In genomic region chr12:108793756-108794441, GRCh38 we compare ENCODE assay signal across 16 cellular contexts.
A peak's percentile ranks its signal among the peaks of the same experiment; 100 is the strongest.
DNase-seq lines count a peak whose midpoint lies in the region; ATAC-seq, FAIRE-seq and TF ChIP-seq lines count a peak whose summit lies in the region.
"Had no signal": no experiment of that assay in that cellular context is flagged by ENCODE, and none has a peak within 500 bp of the region (broad histone marks: within the 10 kb centered on the region; RNA-seq: fewer than 3 reads in every experiment).

No MANE protein-coding gene starts in this region.

- H3K56ac ChIP-seq in H9 (ENCODE audit: insufficient read length, low read depth, low read length), result no peak overlapping the region

- H2BK5ac ChIP-seq in H9 (ENCODE audit: insufficient read length, low read length), result no peak overlapping the region

- no peaks in the 10 kb centered on the region for H3K79me1 ChIP-seq in H9 (ENCODE audit: insufficient read depth, low read depth, low read length, poor library complexity, severe bottlenecking)

- H3K23ac ChIP-seq in H9 (ENCODE audit: insufficient read length, low read depth, low read length), result no peak overlapping the region

- no peak overlapping the region for H2BK120ac ChIP-seq in H9 (ENCODE audit: low read depth, low read length, poor library complexity, severe bottlenecking)

- intact Hi-C loops in HepG2 (cut with micrococcal nuclease; ENCODE audit: unreplicated experiment) (no loop called here), gastrocnemius medialis (cut with DNase I; ENCODE audit: low total_unique reads) (loop anchor here (10.0 kb wide), 1 partner anchor 321 kb away; the partner anchor contains the start of gene ACACB), PC-9 (cut with micrococcal nuclease; ENCODE audit: unreplicated experiment) (no loop called here)

- no peak overlapping the region for H3K4me2 ChIP-seq in H9 (ENCODE audit: insufficient read depth, insufficient read length, low read length)
- H3K4me2 ChIP-seq in HepG2 (ENCODE audit: low read depth, low read length), result no peak overlapping the region
- H3K4me2 ChIP-seq in PC-9, result no peak overlapping the region

- in situ Hi-C loops in HepG2 (cut with HindIII; ENCODE audit: extremely low pct_ligation_motif_present, low pct_unique_long_range_greater_than_20kb) (no loop called here), gastrocnemius medialis (cut with MboI; ENCODE audit: low sequenced_read_pairs in 4 of 4) (no loop called here)

- POLR2A ChIA-PET in HepG2 (lab: Yijun Ruan, JAX) (interaction anchor here (1.0 to 1.8 kb wide), 2 partner anchors 59 to 128 kb away, joined by 3 to 6 read pairs; no protein-coding TSS in a partner anchor), PC-9 (lab: Charles Lee; ENCODE audit: unreplicated experiment) (no interaction called here)

- WGBS in H9 (ENCODE audit: extremely low coverage, insufficient read length, low lambda C conversion rate), result no CpG with 5 or more reads among the region's 16 CpGs
- WGBS in HepG2 (ENCODE audit: low lambda C conversion rate), result 47% methylated on average over 10 of the region's 16 CpGs

- peaks cover 5 to 26% of the 10 kb centered on the region in 2 experiments; a peak in 4 of 5 replicates for H3K36me3 ChIP-seq in HepG2 (replicated peaks in 1 of 2; ENCODE audit: control insufficient read depth in 1 of 2, insufficient read depth in 2 of 2, low read length in 2 of 2)
- peaks cover 0 to 61% of the 10 kb centered on the region in 2 donors for H3K36me3 ChIP-seq in gastrocnemius medialis
- H3K36me3 ChIP-seq in PC-9 (ENCODE audit: low read depth), result peaks cover 7% of the 10 kb centered on the region; the same call in 1 of the 2 replicates
- H3K36me3 ChIP-seq: ovary had no signal

- no peak overlapping the region for H3K4me3 Mint-ChIP-seq in H9

- peak overlapping the region; percentile 39 to 54 (median 43); a peak in 4 of 7 replicates for H3K27ac Mint-ChIP-seq in H9

- no peak overlapping the region for H2BK15ac ChIP-seq in H9 (ENCODE audit: low read depth, low read length)

- no peak overlapping the region for H3K18ac ChIP-seq in H9 (ENCODE audit: insufficient read length, low read depth, low read length)

- peak; percentile 69 for TF ChIP-seq RAD21 in HepG2 (CRISPR knock-in tag; IDR thresholded peaks at IDR 0.05)

- no TSS peak for BruUV-seq in HepG2 (replicated peaks; lab: Mats Ljungman, UMichigan)
- BruUV-seq in PC-9 (replicated peaks; lab: Mats Ljungman, UMichigan), result no TSS peak

- H2BK20ac ChIP-seq in H9 (ENCODE audit: low read depth, low read length, poor library complexity, severe bottlenecking), result no peak overlapping the region

- peak; percentile 89 for FAIRE-seq in HepG2 (lab: Jason Lieb, UNC)
- FAIRE-seq: GM12892 had no signal

- H4K5ac ChIP-seq in H9 (ENCODE audit: insufficient read length, low read depth, low read length), result no peak overlapping the region

- DNase-seq in H9 (no peak), cerebellar cortex (ENCODE audit: low spot score) (peak; percentile 59), HepG2 (ENCODE audit: low spot score) (peak; percentile 64), gastrocnemius medialis (peak in 1 of 2 donors; percentile 76), cerebellar nuclear complex (lab: John Stamatoyannopoulos, UW) (no peak), nucleus accumbens (lab: John Stamatoyannopoulos, UW) (no peak), PC-9 (no peak)
- no peak for DNase-seq in effector CD8-positive, alpha-beta T cell (lab: John Stamatoyannopoulos, UW)
- DNase-seq: activated CD4-positive, alpha-beta T cell treated with anti-CD3 and anti-CD28 coated beads for 1 hour; activated T-cell treated with anti-CD3 and anti-CD28 coated beads, Interleukin-2, amount 50 U/mL, for 1 hour; DND-41; effector memory CD4-positive, alpha-beta T cell; ovary; stimulated activated CD4-positive, alpha-beta T cell treated with anti-CD3 and anti-CD28 coated beads, Interleukin-2, amount 100 ng/mL, for 24 hours had no signal

- H3K9ac ChIP-seq in H9 (ENCODE audit: extremely low read depth, insufficient read length, low read length) (no peak overlapping the region), HepG2 (ENCODE audit: insufficient read depth, low read depth, low read length) (no peak overlapping the region)

- no peak for TF ChIP-seq EP300 in HepG2 (IDR thresholded peaks at IDR 0.05; ENCODE audit: low read depth in 2 of 2, low read length in 2 of 2)
- TF ChIP-seq EP300 in HepG2 (CRISPR knock-in tag; IDR thresholded peaks at IDR 0.05; ENCODE audit: borderline replicate concordance), result no peak

- no peak overlapping the region for H4K8ac ChIP-seq in H9 (replicated peaks; ENCODE audit: insufficient read length, low read depth, low read length)

- TF ChIP-seq POLR2A in HepG2 (IDR thresholded peaks at IDR 0.05; ENCODE audit: insufficient read depth in 1 of 2, low read depth in 2 of 2, low read length in 2 of 2) (peak in 1 of 2 experiments; percentile 44; a peak in 1 of 4 replicates), gastrocnemius medialis (IDR thresholded peaks at IDR 0.05) (no peak)

- H3K4me3 ChIP-seq in HepG2 (replicated peaks in 1 of 3; ENCODE audit: insufficient read depth in 1 of 3, low read depth in 2 of 3, low read length in 3 of 3) (no peak overlapping the region), gastrocnemius medialis (no peak overlapping the region), PC-9 (no peak overlapping the region)
- H3K4me3 ChIP-seq: HAP-1, ovary had no signal

- H3K4me1 ChIP-seq in H9 (ENCODE audit: insufficient read depth, low read length), result no peaks in the 10 kb centered on the region; the same call in 1 of the 2 replicates
- peaks cover 11% of the 10 kb centered on the region; the same call in 1 of the 2 replicates for H3K4me1 ChIP-seq in HepG2 (ENCODE audit: insufficient read depth, low read length)
- peaks cover 40 to 46% of the 10 kb centered on the region in 2 donors for H3K4me1 ChIP-seq in gastrocnemius medialis
- no peaks in the 10 kb centered on the region for H3K4me1 ChIP-seq in PC-9 (replicated peaks; ENCODE audit: insufficient read depth)
- H3K4me1 ChIP-seq: HAP-1 had no signal

- no peak overlapping the region for H2AK5ac ChIP-seq in H9 (ENCODE audit: insufficient read length, low read length)

- peak; percentile 99 for ATAC-seq in HepG2
- ATAC-seq in gastrocnemius medialis, result peak; percentile 28 to 69

- no peak overlapping the region for H2BK12ac ChIP-seq in H9 (ENCODE audit: insufficient read length, low read depth, low read length)

- H3K79me2 ChIP-seq in H9 (ENCODE audit: insufficient read depth, low read length), result no peaks in the 10 kb centered on the region
- no peaks in the 10 kb centered on the region for H3K79me2 ChIP-seq in HepG2 (ENCODE audit: insufficient read depth, low read length)
- H3K79me2 ChIP-seq in PC-9 (ENCODE audit: low read depth), result no peaks in the 10 kb centered on the region

- H3K9me3 Mint-ChIP-seq in H9, result 0 out of 5 replicates have a peak, but pooled peaks cover 0 to 2% of the 10 kb centered on the region in 2 experiments

- TF ChIP-seq CTCF in H9 (conservative IDR thresholded peaks at IDR 0.05) (no peak), HepG2 (CRISPR knock-in tag; IDR thresholded peaks at IDR 0.05) (peak; percentile 53), gastrocnemius medialis (IDR thresholded peaks at IDR 0.05 in 4 of 5, conservative IDR thresholded peaks at IDR 0.05 in 1 of 5) (no peak), PC-9 (conservative IDR thresholded peaks at IDR 0.05) (no peak)

- peaks cover 26 to 42% (median 29%) of the 10 kb centered on the region in 3 experiments for H3K36me3 Mint-ChIP-seq in H9 (ENCODE audit: insufficient read depth in 1 of 3, low read depth in 3 of 3)

- H3K27me3 Mint-ChIP-seq in H9 (ENCODE audit: low read depth), result no peaks in the 10 kb centered on the region

- H3K14ac ChIP-seq in H9 (ENCODE audit: insufficient read depth, low read length), result no peak overlapping the region

- H3K27ac ChIP-seq in H9 (ENCODE audit: insufficient read length, low read depth, low read length) (no peak overlapping the region), HepG2 (ENCODE audit: extremely low read length, insufficient read depth, low read length) (no peak overlapping the region), gastrocnemius medialis (peak overlapping the region; percentile 77 to 92 (median 84)), PC-9 (no peak overlapping the region)

- no peak overlapping the region for H3T11ph ChIP-seq in H9 (ENCODE audit: low read length)

- no peaks in the 10 kb centered on the region for H3K27me3 ChIP-seq in H9 (ENCODE audit: insufficient read depth, low read length)
- no peaks in the 10 kb centered on the region for H3K27me3 ChIP-seq in HepG2 (ENCODE audit: control insufficient read depth in 1 of 2, insufficient read depth in 2 of 2, low read length in 2 of 2)
- no peaks in the 10 kb centered on the region for H3K27me3 ChIP-seq in gastrocnemius medialis
- no peaks in the 10 kb centered on the region for H3K27me3 ChIP-seq in PC-9 (ENCODE audit: insufficient read depth, low read depth)
- H3K27me3 ChIP-seq: ovary had no signal

- H3K4me1 Mint-ChIP-seq in H9, result peaks cover 3 to 8% of the 10 kb centered on the region in 2 experiments; a peak in 3 of 4 replicates

- no peak overlapping the region for H3K4ac ChIP-seq in H9 (ENCODE audit: low read depth, low read length)

- no peak overlapping the region for H2AFZ ChIP-seq in H9 (ENCODE audit: low read length)
- no peak overlapping the region for H2AFZ ChIP-seq in HepG2 (ENCODE audit: low read length)
- H2AFZ ChIP-seq in PC-9, result no peak overlapping the region

- H4K91ac ChIP-seq in H9 (ENCODE audit: insufficient read length, low read depth, low read length), result no peak overlapping the region

- no peaks in the 10 kb centered on the region for H4K20me1 ChIP-seq in H9 (ENCODE audit: control insufficient read depth, insufficient read depth, insufficient read length)
- H4K20me1 ChIP-seq in HepG2 (ENCODE audit: insufficient read depth, low read length), result no peaks in the 10 kb centered on the region
- no peaks in the 10 kb centered on the region for H4K20me1 ChIP-seq in PC-9 (ENCODE audit: insufficient read depth)

- H3F3A ChIP-seq in PC-9 (ENCODE audit: insufficient read depth, low read depth), result no peaks in the 10 kb centered on the region

- CTCF ChIA-PET in HepG2 (lab: Yijun Ruan, JAX; ENCODE audit: low intra/inter-chr PET ratio, low total read pairs), result no interaction called here
- CTCF ChIA-PET in PC-9 (lab: Charles Lee), result no interaction called here

- no peaks in the 10 kb centered on the region for H3K9me2 ChIP-seq in PC-9 (ENCODE audit: insufficient read depth)

- no peaks in the 10 kb centered on the region for H3K23me2 ChIP-seq in H9 (ENCODE audit: insufficient read length, low read depth, low read length, poor library complexity, severe bottlenecking)

- H3K9me3 ChIP-seq in H9 (ENCODE audit: control insufficient read depth, low read depth, low read length) (no peaks in the 10 kb centered on the region), HepG2 (ENCODE audit: low read length) (no peaks in the 10 kb centered on the region), gastrocnemius medialis (no peaks in the 10 kb centered on the region), PC-9 (ENCODE audit: insufficient read depth, low read depth) (no peaks in the 10 kb centered on the region)
- H3K9me3 ChIP-seq: HAP-1, ovary had no signal

TF ChIP-seq in HepG2, 621 proteins besides CTCF, POLR2A, EP300 and RAD21 (continues in another document):
- TF ChIP-seq SRSF9 (IDR thresholded peaks at IDR 0.05; ENCODE audit: borderline replicate concordance, insufficient read depth, low read depth, low read length, poor library complexity, severe bottlenecking), result no peak
- 0 out of 2 replicates have a peak, but pooled peaks have one; percentile 45 for TF ChIP-seq CBX5 (CRISPR knock-in tag; IDR thresholded peaks at IDR 0.05; ENCODE audit: borderline replicate concordance)
- no peak for TF ChIP-seq NKX3-1 (CRISPR knock-in tag; IDR thresholded peaks at IDR 0.05)

Comparison
In these comparisons a context has a peak if more than half of its experiments do, and no peak if none do; other contexts are left out.
1. DNase-seq: peak in cerebellar cortex (single experiment) and HepG2 (single experiment); none in H9 (single experiment), cerebellar nuclear complex (0 of 2), effector CD8-positive, alpha-beta T cell (single experiment), nucleus accumbens (0 of 56) and PC-9 (0 of 2).
2. H3K27ac ChIP-seq: peak in gastrocnemius medialis (4 of 4); none in H9 (single experiment), HepG2 (single experiment) and PC-9 (single experiment).